In the genomic region with DNA sequence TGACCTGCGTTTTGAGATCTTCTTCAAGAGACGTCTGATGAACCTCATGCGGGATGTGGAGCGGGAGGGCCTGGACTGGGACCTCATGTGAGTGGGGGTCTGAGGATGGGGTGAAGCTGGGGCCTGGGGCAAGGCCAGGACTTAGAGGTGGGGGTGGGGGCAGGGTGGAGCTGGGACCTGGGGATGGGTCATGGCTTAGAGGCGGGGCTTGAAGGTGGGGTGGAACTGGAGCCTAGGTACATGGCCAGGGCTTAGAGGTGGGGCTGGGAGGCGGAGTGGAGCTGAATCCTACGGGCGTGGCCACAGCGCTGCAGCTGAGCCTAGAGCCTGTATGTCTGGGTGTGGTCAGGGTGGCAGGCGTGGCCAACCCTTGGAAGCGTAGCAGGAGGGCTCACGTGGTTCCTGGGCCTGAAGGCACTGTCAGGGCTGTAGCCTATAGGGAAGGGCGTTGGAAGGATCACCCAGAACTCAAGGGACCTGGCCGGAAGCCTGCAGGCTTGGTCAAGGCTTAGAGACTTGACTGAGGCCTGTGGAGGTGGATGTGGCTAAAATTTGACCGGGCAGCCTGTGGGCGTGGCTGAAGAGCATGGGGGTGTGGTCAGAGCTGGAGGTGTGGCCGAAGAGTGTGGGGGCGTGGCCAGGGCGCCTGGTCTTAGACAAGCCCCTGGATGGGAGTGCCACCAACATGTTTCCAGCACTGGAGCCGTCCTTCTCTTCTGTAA, we compare ENCODE assay signal across 8 cellular contexts. TPM values are rescaled to one million over a fixed set of nuclear protein-coding genes. Genes with fewer than 3 reads are reported as not detected.
A peak's percentile ranks its signal among the peaks of the same experiment; 100 is the strongest.
DNase-seq lines count a peak whose midpoint lies in the region; ATAC-seq and TF ChIP-seq lines count a peak whose summit lies in the region.

No MANE protein-coding gene starts in this region.

- peak overlapping the region; percentile 60 for H3K4me3 Mint-ChIP-seq in WTC11

- no peaks in the 10 kb centered on the region for H3K9me3 Mint-ChIP-seq in WTC11

- peak overlapping the region; percentile 97 for H3K27ac Mint-ChIP-seq in WTC11

- CTCF ChIA-PET in WTC11 (lab: Charles Lee) = interaction anchor here (0.6 to 2.3 kb wide), 28 partner anchors 10 to 353 kb away, joined by 3 to 63 read pairs (median 4); a partner anchor contains a TSS

- POLR2A ChIA-PET in WTC11 (lab: Charles Lee) = interaction anchor here (0.6 to 1.8 kb wide), 8 partner anchors 26 to 1614 kb away, joined by 3 to 11 read pairs (median 4); a partner anchor contains a TSS

- H3K4me1 Mint-ChIP-seq in WTC11 = peaks cover 25% of the 10 kb centered on the region

- peak; percentile 71 for ATAC-seq in WTC11

- peak; percentile 60 for DNase-seq in NCI-H748 (lab: John Stamatoyannopoulos, UW; ENCODE audit: unreplicated experiment)
- DNase-seq in NCI-H748 treated with DMSO at 0.1 percent for 48 hours (lab: John Stamatoyannopoulos, UW) = no peak
- peak; percentile 33 for DNase-seq in LoVo (ENCODE audit: low spot score)
- DNase-seq in WTC11 (ENCODE audit: low spot score) = peak; percentile 93
- DNase-seq in glomerular visceral epithelial cell (ENCODE audit: extremely low spot score) = peak; percentile 57
- peak; percentile 40 to 42 for DNase-seq in stimulated activated CD4-positive, alpha-beta T cell treated with anti-CD3 and anti-CD28 coated beads, Interleukin-2, amount 100 ng/mL, for 24 hours
- no peak for DNase-seq in NK-92 (lab: John Stamatoyannopoulos, UW; ENCODE audit: unreplicated experiment)
- no peak for DNase-seq in medulla oblongata (ENCODE audit: extremely low spot score)

- H3K27me3 Mint-ChIP-seq in WTC11 (ENCODE audit: low read depth) = no peaks in the 10 kb centered on the region

- peaks cover 13% of the 10 kb centered on the region for H3K36me3 Mint-ChIP-seq in WTC11

- TF ChIP-seq CTCF in WTC11 (IDR thresholded peaks at IDR 0.05) = no peak

TF ChIP-seq in WTC11, 78 proteins besides CTCF, POLR2A, EP300 and RAD21 (continues in another document):
- TF ChIP-seq, protein P1, sequence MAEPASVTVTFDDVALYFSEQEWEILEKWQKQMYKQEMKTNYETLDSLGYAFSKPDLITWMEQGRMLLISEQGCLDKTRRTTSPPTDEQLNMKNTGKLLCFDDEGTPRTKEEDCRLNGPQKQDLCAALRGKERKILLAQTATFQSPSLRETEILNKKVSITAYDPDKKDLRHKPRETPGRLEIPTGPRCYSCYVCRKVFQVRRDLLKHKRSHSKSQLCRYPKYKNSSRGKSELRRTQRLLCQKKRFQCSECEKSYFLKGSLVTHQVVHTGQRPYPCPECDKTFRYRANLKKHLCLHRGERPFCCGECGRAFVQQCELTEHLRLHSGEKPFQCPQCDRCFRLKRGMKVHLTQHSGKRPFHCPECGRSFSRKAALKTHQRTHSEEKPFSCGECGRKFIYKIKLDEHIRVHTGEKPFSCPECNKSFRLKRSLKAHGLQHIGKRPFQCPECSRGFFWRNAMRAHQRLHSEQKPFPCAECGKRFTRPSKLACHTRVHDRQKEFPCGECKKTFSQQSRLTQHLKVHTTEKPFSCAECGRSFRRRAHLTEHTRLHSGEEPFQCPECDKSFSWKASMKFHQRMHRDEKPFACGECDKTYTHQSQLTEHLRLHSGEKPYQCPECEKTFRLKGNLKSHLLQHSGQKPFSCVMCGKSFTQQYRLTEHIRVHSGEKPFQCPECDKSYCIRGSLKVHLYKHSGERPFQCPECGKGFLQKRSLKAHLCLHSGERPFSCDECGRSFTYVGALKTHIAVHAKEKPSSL (CRISPR knock-in tag; conservative IDR thresholded peaks at IDR 0.05) = no peak
- TF ChIP-seq, protein P2, sequence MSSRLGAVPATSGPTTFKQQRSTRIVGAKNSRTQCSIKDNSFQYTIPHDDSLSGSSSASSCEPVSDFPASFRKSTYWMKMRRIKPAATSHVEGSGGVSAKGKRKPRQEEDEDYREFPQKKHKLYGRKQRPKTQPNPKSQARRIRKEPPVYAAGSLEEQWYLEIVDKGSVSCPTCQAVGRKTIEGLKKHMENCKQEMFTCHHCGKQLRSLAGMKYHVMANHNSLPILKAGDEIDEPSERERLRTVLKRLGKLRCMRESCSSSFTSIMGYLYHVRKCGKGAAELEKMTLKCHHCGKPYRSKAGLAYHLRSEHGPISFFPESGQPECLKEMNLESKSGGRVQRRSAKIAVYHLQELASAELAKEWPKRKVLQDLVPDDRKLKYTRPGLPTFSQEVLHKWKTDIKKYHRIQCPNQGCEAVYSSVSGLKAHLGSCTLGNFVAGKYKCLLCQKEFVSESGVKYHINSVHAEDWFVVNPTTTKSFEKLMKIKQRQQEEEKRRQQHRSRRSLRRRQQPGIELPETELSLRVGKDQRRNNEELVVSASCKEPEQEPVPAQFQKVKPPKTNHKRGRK (CRISPR knock-in tag; IDR thresholded peaks at IDR 0.05; ENCODE audit: borderline replicate concordance) = no peak
- no peak for TF ChIP-seq ZNF416 (CRISPR knock-in tag; IDR thresholded peaks at IDR 0.05)
- TF ChIP-seq, protein P3, sequence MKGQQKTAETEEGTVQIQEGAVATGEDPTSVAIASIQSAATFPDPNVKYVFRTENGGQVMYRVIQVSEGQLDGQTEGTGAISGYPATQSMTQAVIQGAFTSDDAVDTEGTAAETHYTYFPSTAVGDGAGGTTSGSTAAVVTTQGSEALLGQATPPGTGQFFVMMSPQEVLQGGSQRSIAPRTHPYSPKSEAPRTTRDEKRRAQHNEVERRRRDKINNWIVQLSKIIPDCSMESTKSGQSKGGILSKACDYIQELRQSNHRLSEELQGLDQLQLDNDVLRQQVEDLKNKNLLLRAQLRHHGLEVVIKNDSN (CRISPR knock-in tag; IDR thresholded peaks at IDR 0.05) = peak; percentile 89
- TF ChIP-seq, protein P4, sequence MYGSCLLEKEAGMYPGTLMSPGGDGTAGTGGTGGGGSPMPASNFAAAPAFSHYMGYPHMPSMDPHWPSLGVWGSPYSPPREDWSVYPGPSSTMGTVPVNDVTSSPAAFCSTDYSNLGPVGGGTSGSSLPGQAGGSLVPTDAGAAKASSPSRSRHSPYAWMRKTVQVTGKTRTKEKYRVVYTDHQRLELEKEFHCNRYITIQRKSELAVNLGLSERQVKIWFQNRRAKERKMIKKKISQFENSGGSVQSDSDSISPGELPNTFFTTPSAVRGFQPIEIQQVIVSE (CRISPR knock-in tag; IDR thresholded peaks at IDR 0.05; ENCODE audit: borderline replicate concordance) = no peak
- TF ChIP-seq, protein P5, sequence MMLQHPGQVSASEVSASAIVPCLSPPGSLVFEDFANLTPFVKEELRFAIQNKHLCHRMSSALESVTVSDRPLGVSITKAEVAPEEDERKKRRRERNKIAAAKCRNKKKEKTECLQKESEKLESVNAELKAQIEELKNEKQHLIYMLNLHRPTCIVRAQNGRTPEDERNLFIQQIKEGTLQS (CRISPR knock-in tag; conservative IDR thresholded peaks at IDR 0.05) = no peak
- TF ChIP-seq, protein P6, sequence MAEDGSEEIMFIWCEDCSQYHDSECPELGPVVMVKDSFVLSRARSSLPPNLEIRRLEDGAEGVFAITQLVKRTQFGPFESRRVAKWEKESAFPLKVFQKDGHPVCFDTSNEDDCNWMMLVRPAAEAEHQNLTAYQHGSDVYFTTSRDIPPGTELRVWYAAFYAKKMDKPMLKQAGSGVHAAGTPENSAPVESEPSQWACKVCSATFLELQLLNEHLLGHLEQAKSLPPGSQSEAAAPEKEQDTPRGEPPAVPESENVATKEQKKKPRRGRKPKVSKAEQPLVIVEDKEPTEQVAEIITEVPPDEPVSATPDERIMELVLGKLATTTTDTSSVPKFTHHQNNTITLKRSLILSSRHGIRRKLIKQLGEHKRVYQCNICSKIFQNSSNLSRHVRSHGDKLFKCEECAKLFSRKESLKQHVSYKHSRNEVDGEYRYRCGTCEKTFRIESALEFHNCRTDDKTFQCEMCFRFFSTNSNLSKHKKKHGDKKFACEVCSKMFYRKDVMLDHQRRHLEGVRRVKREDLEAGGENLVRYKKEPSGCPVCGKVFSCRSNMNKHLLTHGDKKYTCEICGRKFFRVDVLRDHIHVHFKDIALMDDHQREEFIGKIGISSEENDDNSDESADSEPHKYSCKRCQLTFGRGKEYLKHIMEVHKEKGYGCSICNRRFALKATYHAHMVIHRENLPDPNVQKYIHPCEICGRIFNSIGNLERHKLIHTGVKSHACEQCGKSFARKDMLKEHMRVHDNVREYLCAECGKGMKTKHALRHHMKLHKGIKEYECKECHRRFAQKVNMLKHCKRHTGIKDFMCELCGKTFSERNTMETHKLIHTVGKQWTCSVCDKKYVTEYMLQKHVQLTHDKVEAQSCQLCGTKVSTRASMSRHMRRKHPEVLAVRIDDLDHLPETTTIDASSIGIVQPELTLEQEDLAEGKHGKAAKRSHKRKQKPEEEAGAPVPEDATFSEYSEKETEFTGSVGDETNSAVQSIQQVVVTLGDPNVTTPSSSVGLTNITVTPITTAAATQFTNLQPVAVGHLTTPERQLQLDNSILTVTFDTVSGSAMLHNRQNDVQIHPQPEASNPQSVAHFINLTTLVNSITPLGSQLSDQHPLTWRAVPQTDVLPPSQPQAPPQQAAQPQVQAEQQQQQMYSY (CRISPR knock-in tag; IDR thresholded peaks at IDR 0.05) = peak; percentile 74; the same call in 1 of the 2 replicates
- no peak for TF ChIP-seq TEAD1 (CRISPR knock-in tag; IDR thresholded peaks at IDR 0.05)
- TF ChIP-seq, protein P7, sequence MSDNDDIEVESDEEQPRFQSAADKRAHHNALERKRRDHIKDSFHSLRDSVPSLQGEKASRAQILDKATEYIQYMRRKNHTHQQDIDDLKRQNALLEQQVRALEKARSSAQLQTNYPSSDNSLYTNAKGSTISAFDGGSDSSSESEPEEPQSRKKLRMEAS (CRISPR knock-in tag; IDR thresholded peaks at IDR 0.05) = peak; percentile 49; the same call in 1 of the 2 replicates
- TF ChIP-seq, protein P8, sequence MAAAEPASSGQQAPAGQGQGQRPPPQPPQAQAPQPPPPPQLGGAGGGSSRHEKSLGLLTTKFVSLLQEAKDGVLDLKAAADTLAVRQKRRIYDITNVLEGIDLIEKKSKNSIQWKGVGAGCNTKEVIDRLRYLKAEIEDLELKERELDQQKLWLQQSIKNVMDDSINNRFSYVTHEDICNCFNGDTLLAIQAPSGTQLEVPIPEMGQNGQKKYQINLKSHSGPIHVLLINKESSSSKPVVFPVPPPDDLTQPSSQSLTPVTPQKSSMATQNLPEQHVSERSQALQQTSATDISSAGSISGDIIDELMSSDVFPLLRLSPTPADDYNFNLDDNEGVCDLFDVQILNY (CRISPR knock-in tag; IDR thresholded peaks at IDR 0.05) = no peak
- no peak for TF ChIP-seq ZNF423 (CRISPR knock-in tag; IDR thresholded peaks at IDR 0.05)
- no peak for TF ChIP-seq IRF2 (CRISPR knock-in tag; IDR thresholded peaks at IDR 0.05; ENCODE audit: borderline replicate concordance, low read depth)
- no peak for TF ChIP-seq CBFB (CRISPR knock-in tag; IDR thresholded peaks at IDR 0.05; ENCODE audit: low read depth)
- no peak for TF ChIP-seq NFYB (CRISPR knock-in tag; conservative IDR thresholded peaks at IDR 0.05; ENCODE audit: low read depth)

RNA-seq across cellular contexts. Expression of a gene that starts 24.2 kb away (rescaled TPM):
- 54.0 to 71.7 TPM (median 67.1 TPM) in 3 replicates for total RNA-seq in WTC11 (2021)

Comparison
In these comparisons a context has a peak if more than half of its experiments do, and no peak if none do; other contexts are left out.
1. DNase-seq: peak in NCI-H748 (single experiment), LoVo (single experiment), WTC11 (single experiment), glomerular visceral epithelial cell (single experiment) and stimulated activated CD4-positive, alpha-beta T cell treated with anti-CD3 and anti-CD28 coated beads, Interleukin-2, amount 100 ng/mL, for 24 hours (2 of 2); none in NCI-H748 treated with DMSO at 0.1 percent for 48 hours (single experiment), NK-92 (single experiment) and medulla oblongata (single experiment).